Comparison of ENCODE assay signal across 9 cellular contexts in genomic region chr17:37067555-37068111, GRCh38.
DNase-seq lines count a peak whose midpoint lies in the region; ATAC-seq, FAIRE-seq and TF ChIP-seq lines count a peak whose summit lies in the region.
"Had no signal": no experiment of that assay in that cellular context is flagged by ENCODE, and none has a peak within 500 bp of the region (broad histone marks: within the 10 kb centered on the region; RNA-seq: fewer than 3 reads in every experiment).

No MANE protein-coding gene starts in this region.

- peaks cover 4% of the 10 kb centered on the region for H3K27me3 Mint-ChIP-seq in activated CD4-positive, alpha-beta T cell treated with anti-CD3 and anti-CD28 coated beads, Interleukin-2, amount 10 ng/mL, durations not matched to agents 24 days and 14 days
- H3K27me3 Mint-ChIP-seq: central memory CD8-positive, alpha-beta T cell had no signal

- WGBS in A549 (ENCODE audit: missing lambda C conversion rate): 25% methylated on average over 13 of the region's 13 CpGs

- in situ Hi-C loops in astrocyte of the spinal cord (cut with HindIII; ENCODE audit: low sequenced_read_pairs): no loop called here

- no peaks in the 10 kb centered on the region for H3K9me3 ChIP-seq in A549

- peak overlapping the region; percentile 67 for H3K4me2 ChIP-seq in A549

- DNase-seq in A549 (ENCODE audit: low read depth in 1 of 2, low spot score in 1 of 2) (peak; percentile 86 to 91), HT1080 (ENCODE audit: low read depth) (peak; percentile 64), astrocyte of the spinal cord (ENCODE audit: low read depth, low spot score) (peak; percentile 61), left kidney (ENCODE audit: low read depth, low spot score) (peak; percentile 51), AML-193 (lab: John Stamatoyannopoulos, UW) (no peak)
- DNase-seq in activated CD4-positive, alpha-beta T cell treated with anti-CD3 and anti-CD28 coated beads, Interleukin-2, amount 10 ng/mL, durations not matched to agents 24 days and 14 days: no peak

- CTCF ChIA-PET in A549 (lab: Yijun Ruan, JAX): interaction anchor here (0.5 to 3.1 kb wide), 12 partner anchors 8 to 418 kb away, joined by 3 to 32 read pairs (median 4); no protein-coding TSS in a partner anchor

- H3K27ac Mint-ChIP-seq in activated CD4-positive, alpha-beta T cell treated with anti-CD3 and anti-CD28 coated beads, Interleukin-2, amount 10 ng/mL, durations not matched to agents 24 days and 14 days: no peak overlapping the region

- no peak for TF ChIP-seq CTCF in A549 (IDR thresholded peaks at IDR 0.05)
- TF ChIP-seq CTCF in astrocyte of the spinal cord (IDR thresholded peaks at IDR 0.05; ENCODE audit: low read depth, low read length): no peak

- ATAC-seq in A549 (peak; percentile 94 to 95), GM18511 (IDR thresholded peaks at IDR 0.05; ENCODE audit: unreplicated experiment) (no peak), HG02623 (IDR thresholded peaks at IDR 0.05; ENCODE audit: unreplicated experiment) (no peak)

- POLR2A ChIA-PET in A549 (lab: Yijun Ruan, JAX): no interaction called here

- TF ChIP-seq RAD21 in A549 (conservative IDR thresholded peaks at IDR 0.05 in 1 of 2, IDR thresholded peaks at IDR 0.05 in 1 of 2): 0 out of 5 replicates have a peak, but pooled peaks of 1 of the 2 experiments have one; percentile 3

- FAIRE-seq in A549 (lab: Jason Lieb, UNC): no peak

- no peak for TF ChIP-seq EP300 in A549 (IDR thresholded peaks at IDR 0.05)

- no peak for TF ChIP-seq POLR2A in A549 (IDR thresholded peaks at IDR 0.05; ENCODE audit: low read length)

- peaks cover 15% of the 10 kb centered on the region for H3K4me1 ChIP-seq in A549

- no peaks in the 10 kb centered on the region for H3K4me1 Mint-ChIP-seq in activated CD4-positive, alpha-beta T cell treated with anti-CD3 and anti-CD28 coated beads, Interleukin-2, amount 10 ng/mL, durations not matched to agents 24 days and 14 days
- H3K4me1 Mint-ChIP-seq: central memory CD8-positive, alpha-beta T cell had no signal

- H3K4me3 Mint-ChIP-seq in activated CD4-positive, alpha-beta T cell treated with anti-CD3 and anti-CD28 coated beads, Interleukin-2, amount 10 ng/mL, durations not matched to agents 24 days and 14 days: no peak overlapping the region
- H3K4me3 Mint-ChIP-seq: central memory CD8-positive, alpha-beta T cell had no signal

- H3K27ac ChIP-seq in A549: peak overlapping the region; percentile 61 to 68

- no peak overlapping the region for H3K4me3 ChIP-seq in A549
- no peak overlapping the region for H3K4me3 ChIP-seq in astrocyte of the spinal cord (ENCODE audit: low read depth, low read length)

- no peaks in the 10 kb centered on the region for H3K9me3 Mint-ChIP-seq in activated CD4-positive, alpha-beta T cell treated with anti-CD3 and anti-CD28 coated beads, Interleukin-2, amount 10 ng/mL, durations not matched to agents 24 days and 14 days
- H3K9me3 Mint-ChIP-seq: central memory CD8-positive, alpha-beta T cell had no signal

- no peaks in the 10 kb centered on the region for H3K36me3 Mint-ChIP-seq in activated CD4-positive, alpha-beta T cell treated with anti-CD3 and anti-CD28 coated beads, Interleukin-2, amount 10 ng/mL, durations not matched to agents 24 days and 14 days (ENCODE audit: low read depth)

- intact Hi-C loops in activated CD4-positive, alpha-beta T cell treated with anti-CD3 and anti-CD28 coated beads, Interleukin-2, amount 10 ng/mL, durations not matched to agents 24 days and 14 days (cut with micrococcal nuclease): no loop called here

TF ChIP-seq in A549, 52 proteins besides CTCF, POLR2A, EP300 and RAD21 (continues in another document):
- TF ChIP-seq KDM1A (IDR thresholded peaks at IDR 0.05; ENCODE audit: low read depth): no peak
- no peak for TF ChIP-seq HOXA7 (CRISPR knock-in tag; IDR thresholded peaks at IDR 0.05)
- TF ChIP-seq EHF (CRISPR knock-in tag; IDR thresholded peaks at IDR 0.05): no peak
- TF ChIP-seq CHD2 (IDR thresholded peaks at IDR 0.05; ENCODE audit: low read length, partially characterized antibody): no peak
- TF ChIP-seq SREBF2 (IDR thresholded peaks at IDR 0.05): no peak
- no peak for TF ChIP-seq ZNF302 (CRISPR knock-in tag; IDR thresholded peaks at IDR 0.05)
- no peak for TF ChIP-seq SMC3 (IDR thresholded peaks at IDR 0.05)
- TF ChIP-seq JUN (IDR thresholded peaks at IDR 0.05): 0 out of 5 replicates have a peak, but pooled peaks of 1 of the 2 experiments have one; percentile 31
- TF ChIP-seq E2F6 (IDR thresholded peaks at IDR 0.05; ENCODE audit: borderline replicate concordance, low read depth): peak; percentile 85
- no peak for TF ChIP-seq CBX8 (IDR thresholded peaks at IDR 0.05)
- TF ChIP-seq, protein P1, sequence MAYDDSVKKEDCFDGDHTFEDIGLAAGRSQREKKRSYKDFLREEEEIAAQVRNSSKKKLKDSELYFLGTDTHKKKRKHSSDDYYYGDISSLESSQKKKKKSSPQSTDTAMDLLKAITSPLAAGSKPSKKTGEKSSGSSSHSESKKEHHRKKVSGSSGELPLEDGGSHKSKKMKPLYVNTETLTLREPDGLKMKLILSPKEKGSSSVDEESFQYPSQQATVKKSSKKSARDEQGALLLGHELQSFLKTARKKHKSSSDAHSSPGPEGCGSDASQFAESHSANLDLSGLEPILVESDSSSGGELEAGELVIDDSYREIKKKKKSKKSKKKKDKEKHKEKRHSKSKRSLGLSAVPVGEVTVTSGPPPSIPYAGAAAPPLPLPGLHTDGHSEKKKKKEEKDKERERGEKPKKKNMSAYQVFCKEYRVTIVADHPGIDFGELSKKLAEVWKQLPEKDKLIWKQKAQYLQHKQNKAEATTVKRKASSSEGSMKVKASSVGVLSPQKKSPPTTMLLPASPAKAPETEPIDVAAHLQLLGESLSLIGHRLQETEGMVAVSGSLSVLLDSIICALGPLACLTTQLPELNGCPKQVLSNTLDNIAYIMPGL (CRISPR knock-in tag; IDR thresholded peaks at IDR 0.05; ENCODE audit: borderline replicate concordance): no peak
- no peak for TF ChIP-seq RFX5 (IDR thresholded peaks at IDR 0.05)
- TF ChIP-seq RNF2 (IDR thresholded peaks at IDR 0.05; ENCODE audit: borderline replicate concordance, low read depth): no peak
- no peak for TF ChIP-seq CHD4 (IDR thresholded peaks at IDR 0.05; ENCODE audit: borderline replicate concordance)
- peak; percentile 38; the same call in 1 of the 2 replicates for TF ChIP-seq JUNB (IDR thresholded peaks at IDR 0.05)
- TF ChIP-seq CBX2 (IDR thresholded peaks at IDR 0.05; ENCODE audit: borderline replicate concordance, low read depth): no peak
- peak; percentile 66 for TF ChIP-seq NFE2L2 (conservative IDR thresholded peaks at IDR 0.05; ENCODE audit: low read length)
- TF ChIP-seq CEBPB (IDR thresholded peaks at IDR 0.05): peak; percentile 7 to 78; a peak in 3 of 4 replicates
- TF ChIP-seq, protein P2, sequence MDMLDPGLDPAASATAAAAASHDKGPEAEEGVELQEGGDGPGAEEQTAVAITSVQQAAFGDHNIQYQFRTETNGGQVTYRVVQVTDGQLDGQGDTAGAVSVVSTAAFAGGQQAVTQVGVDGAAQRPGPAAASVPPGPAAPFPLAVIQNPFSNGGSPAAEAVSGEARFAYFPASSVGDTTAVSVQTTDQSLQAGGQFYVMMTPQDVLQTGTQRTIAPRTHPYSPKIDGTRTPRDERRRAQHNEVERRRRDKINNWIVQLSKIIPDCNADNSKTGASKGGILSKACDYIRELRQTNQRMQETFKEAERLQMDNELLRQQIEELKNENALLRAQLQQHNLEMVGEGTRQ (IDR thresholded peaks at IDR 0.05): no peak; the same call in 1 of the 2 replicates
- TF ChIP-seq MAX (IDR thresholded peaks at IDR 0.05): peak; percentile 87
- no peak for TF ChIP-seq HDAC2 (IDR thresholded peaks at IDR 0.05)
- no peak for TF ChIP-seq ELK1 (IDR thresholded peaks at IDR 0.05; ENCODE audit: low read depth, low read length)
- no peak for TF ChIP-seq BHLHE40 (IDR thresholded peaks at IDR 0.05; ENCODE audit: low read depth, low read length)
- TF ChIP-seq FOXS1 (CRISPR knock-in tag; IDR thresholded peaks at IDR 0.05): no peak
- no peak for TF ChIP-seq HES2 (IDR thresholded peaks at IDR 0.05)
- TF ChIP-seq TP53 (CRISPR knock-in tag; IDR thresholded peaks at IDR 0.05): peak; percentile 78; the same call in 1 of the 2 replicates

Comparison
In these comparisons a context has a peak if more than half of its experiments do, and no peak if none do; other contexts are left out.
1. ATAC-seq: peak in A549 (2 of 2); none in GM18511 (single experiment) and HG02623 (single experiment).
2. DNase-seq: peak in A549 (2 of 2), HT1080 (single experiment), astrocyte of the spinal cord (single experiment) and left kidney (single experiment); none in AML-193 (0 of 2) and activated CD4-positive, alpha-beta T cell treated with anti-CD3 and anti-CD28 coated beads, Interleukin-2, amount 10 ng/mL, durations not matched to agents 24 days and 14 days (single experiment).